8 cellular contexts compared by ENCODE assay signal in the genomic region with DNA sequence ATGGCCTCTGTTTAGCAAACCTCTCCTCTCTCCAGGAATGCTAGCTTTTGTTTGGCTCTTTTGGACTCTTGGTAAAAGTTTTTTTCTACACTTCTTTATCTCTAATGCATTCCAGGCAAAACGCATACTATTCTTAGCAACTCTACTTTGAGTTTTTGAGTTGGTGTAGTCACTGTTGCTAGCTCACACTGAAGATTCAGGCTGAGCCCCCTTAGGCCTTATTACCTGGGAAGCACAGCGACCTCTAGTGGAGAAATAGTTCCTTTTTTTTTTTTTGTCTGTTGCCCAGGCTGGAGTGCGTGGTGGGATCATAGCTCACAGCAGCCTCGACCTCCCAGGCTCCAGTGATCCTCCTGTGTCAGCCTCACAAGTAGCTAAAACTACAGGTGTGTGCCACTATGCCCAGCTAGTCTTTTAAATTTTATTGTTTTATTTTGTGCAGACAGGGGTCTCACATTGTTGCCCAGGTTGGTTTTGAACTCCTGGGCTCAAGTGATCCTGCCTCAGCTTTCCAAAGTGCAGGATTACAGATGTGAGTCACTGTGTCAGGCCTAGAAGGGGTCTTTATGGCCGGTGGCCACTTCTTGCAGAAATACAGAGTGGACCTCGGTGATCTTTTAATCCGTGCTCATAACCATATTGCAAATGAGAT.
DNase-seq lines count a peak whose midpoint lies in the region; ATAC-seq, FAIRE-seq and TF ChIP-seq lines count a peak whose summit lies in the region.

No MANE protein-coding gene starts in this region.

- ATAC-seq in HepG2 (peak; percentile 64), HG02571 (IDR thresholded peaks at IDR 0.05; ENCODE audit: unreplicated experiment) (no peak), GM18498 (IDR thresholded peaks at IDR 0.05; ENCODE audit: unreplicated experiment) (no peak)

- BruUV-seq in HepG2 (replicated peaks; lab: Mats Ljungman, UMichigan), result no TSS peak

- TF ChIP-seq RAD21 in HepG2 (CRISPR knock-in tag; IDR thresholded peaks at IDR 0.05), result no peak

- CTCF ChIA-PET in HEK293 (lab: Yijun Ruan, JAX) (interaction anchor here (0.5 to 4.8 kb wide), 61 partner anchors 8 to 1360 kb away, joined by 3 to 40 read pairs (median 5); no protein-coding TSS in a partner anchor), HepG2 (lab: Yijun Ruan, JAX; ENCODE audit: low intra/inter-chr PET ratio, low total read pairs) (interaction anchor here (4.3 kb wide), 1 partner anchor 98 kb away, joined by 17 read pairs; no protein-coding TSS in a partner anchor)

- H3K36me3 ChIP-seq in HEK293 (ENCODE audit: control insufficient read depth in 2 of 2, insufficient read depth in 1 of 2, low read length in 2 of 2), result no peaks in the 10 kb centered on the region
- H3K36me3 ChIP-seq in breast epithelium, result no peaks in the 10 kb centered on the region
- H3K36me3 ChIP-seq in HepG2 (replicated peaks in 1 of 2; ENCODE audit: control insufficient read depth in 1 of 2, insufficient read depth in 2 of 2, low read length in 2 of 2), result no peaks in the 10 kb centered on the region

- peaks cover 0 to 17% of the 10 kb centered on the region in 2 donors for H3K27me3 ChIP-seq in breast epithelium
- H3K27me3 ChIP-seq in HepG2 (ENCODE audit: control insufficient read depth in 1 of 2, insufficient read depth in 2 of 2, low read length in 2 of 2), result no peaks in the 10 kb centered on the region

- no peak for TF ChIP-seq EP300 in HepG2 (IDR thresholded peaks at IDR 0.05; ENCODE audit: low read depth in 2 of 2, low read length in 2 of 2)
- TF ChIP-seq EP300 in HepG2 (CRISPR knock-in tag; IDR thresholded peaks at IDR 0.05; ENCODE audit: borderline replicate concordance), result no peak

- TF ChIP-seq CTCF in HEK293 (tag by site-specific recombination; IDR thresholded peaks at IDR 0.05) (peak; percentile 48), breast epithelium (IDR thresholded peaks at IDR 0.05) (peak in 2 of 3 donors; percentile 18 to 28), HepG2 (CRISPR knock-in tag; IDR thresholded peaks at IDR 0.05) (peak; percentile 68)

- in situ Hi-C loops in HepG2 (cut with HindIII; ENCODE audit: extremely low pct_ligation_motif_present, low pct_unique_long_range_greater_than_20kb), result loop anchor here (5.0 kb wide), 1 partner anchor 95 kb away; no protein-coding TSS in a partner anchor

- H3K4me1 ChIP-seq in HEK293 (ENCODE audit: control insufficient read depth, insufficient read depth, low read length) (no peaks in the 10 kb centered on the region), breast epithelium (no peaks in the 10 kb centered on the region), HepG2 (ENCODE audit: insufficient read depth, low read length) (peaks cover 28% of the 10 kb centered on the region)

- FAIRE-seq in HepG2 (lab: Jason Lieb, UNC), result peak; percentile 78

- no peak for TF ChIP-seq POLR2A in breast epithelium (IDR thresholded peaks at IDR 0.05)
- no peak for TF ChIP-seq POLR2A in HepG2 (IDR thresholded peaks at IDR 0.05; ENCODE audit: insufficient read depth in 1 of 2, low read depth in 2 of 2, low read length in 2 of 2)

- H3K9ac ChIP-seq in HepG2 (ENCODE audit: insufficient read depth, low read depth, low read length), result no peak overlapping the region

- intact Hi-C loops in breast epithelium (cut with DNase I; ENCODE audit: low total_unique reads) (no loop called here), HepG2 (cut with micrococcal nuclease; ENCODE audit: unreplicated experiment) (loop anchor here (1.0 kb wide), 1 partner anchor 99 kb away; no protein-coding TSS in a partner anchor)

- no peak overlapping the region for H2AFZ ChIP-seq in HepG2 (ENCODE audit: low read length)

- POLR2A ChIA-PET in HEK293 (lab: Yijun Ruan, JAX) (interaction anchor here (1.3 kb wide), 1 partner anchor 64 kb away, joined by 3 read pairs; no protein-coding TSS in a partner anchor), HepG2 (lab: Yijun Ruan, JAX) (no interaction called here)

- no peaks in the 10 kb centered on the region for H3K9me3 ChIP-seq in HEK293 (ENCODE audit: control insufficient read depth, insufficient read depth, low read depth, low read length)
- H3K9me3 ChIP-seq in breast epithelium, result no peaks in the 10 kb centered on the region
- no peaks in the 10 kb centered on the region for H3K9me3 ChIP-seq in HepG2 (ENCODE audit: low read length)

- H4K20me1 ChIP-seq in HepG2 (ENCODE audit: insufficient read depth, low read length), result no peaks in the 10 kb centered on the region

- H3K4me3 ChIP-seq in HEK293 (ENCODE audit: low read depth, low read length), result no peak overlapping the region
- no peak overlapping the region for H3K4me3 ChIP-seq in breast epithelium
- H3K4me3 ChIP-seq in HepG2 (replicated peaks in 1 of 3; ENCODE audit: insufficient read depth in 1 of 3, low read depth in 2 of 3, low read length in 3 of 3), result no peak overlapping the region

- WGBS in HepG2 (ENCODE audit: low lambda C conversion rate), result 25% methylated on average over 7 of the region's 7 CpGs

- no peak overlapping the region for H3K4me2 ChIP-seq in HepG2 (ENCODE audit: low read depth, low read length)

- no peaks in the 10 kb centered on the region for H3K79me2 ChIP-seq in HepG2 (ENCODE audit: insufficient read depth, low read length)

- DNase-seq in ELF-1 (ENCODE audit: low read depth, low spot score) (peak; percentile 88), NCI-H226 (peak; percentile 34), breast epithelium (ENCODE audit: low spot score in 2 of 2) (no peak), HepG2 (ENCODE audit: low spot score) (peak; percentile 42), hypothalamus (lab: John Stamatoyannopoulos, UW) (no peak)

- H3K27ac ChIP-seq in HEK293 (ENCODE audit: extremely low read depth, low read depth, low read length), result no peak overlapping the region
- no peak overlapping the region for H3K27ac ChIP-seq in breast epithelium
- H3K27ac ChIP-seq in HepG2 (ENCODE audit: extremely low read length, insufficient read depth, low read length), result no peak overlapping the region

TF ChIP-seq in HEK293, 187 proteins besides CTCF, POLR2A, EP300 and RAD21:
- TF ChIP-seq ZNF704 (tag by site-specific recombination; IDR thresholded peaks at IDR 0.05) (no peak), ZNF221 (tag by site-specific recombination; IDR thresholded peaks at IDR 0.05; ENCODE audit: borderline replicate concordance) (no peak), ZNF654 (tag by site-specific recombination; IDR thresholded peaks at IDR 0.05; ENCODE audit: low read depth) (peak; percentile 53)
- TF ChIP-seq, protein P1, sequence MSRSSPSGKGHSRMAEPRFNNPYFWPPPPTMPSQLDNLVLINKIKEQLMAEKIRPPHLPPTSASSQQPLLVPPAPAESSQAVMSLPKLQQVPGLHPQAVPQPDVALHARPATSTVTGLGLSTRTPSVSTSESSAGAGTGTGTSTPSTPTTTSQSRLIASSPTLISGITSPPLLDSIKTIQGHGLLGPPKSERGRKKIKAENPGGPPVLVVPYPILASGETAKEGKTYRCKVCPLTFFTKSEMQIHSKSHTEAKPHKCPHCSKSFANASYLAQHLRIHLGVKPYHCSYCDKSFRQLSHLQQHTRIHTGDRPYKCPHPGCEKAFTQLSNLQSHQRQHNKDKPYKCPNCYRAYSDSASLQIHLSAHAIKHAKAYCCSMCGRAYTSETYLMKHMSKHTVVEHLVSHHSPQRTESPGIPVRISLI (tag by site-specific recombination; IDR thresholded peaks at IDR 0.05), result peak; percentile 47; the same call in 1 of the 2 replicates

TF ChIP-seq in HepG2, 621 proteins besides CTCF, POLR2A, EP300 and RAD21:
- TF ChIP-seq ZNF652 (CRISPR knock-in tag; IDR thresholded peaks at IDR 0.05; ENCODE audit: borderline replicate concordance, low read depth) (no peak), ZBTB3 (CRISPR knock-in tag; IDR thresholded peaks at IDR 0.05; ENCODE audit: borderline replicate concordance, low read depth) (no peak), MLXIP (CRISPR knock-in tag; IDR thresholded peaks at IDR 0.05; ENCODE audit: borderline replicate concordance) (no peak), ZBTB8A (CRISPR knock-in tag; IDR thresholded peaks at IDR 0.05; ENCODE audit: borderline replicate concordance, low read depth) (no peak), STAG1 (CRISPR knock-in tag; IDR thresholded peaks at IDR 0.05) (peak; percentile 31), SP2 (CRISPR knock-in tag; IDR thresholded peaks at IDR 0.05) (no peak), NFIB (CRISPR knock-in tag; IDR thresholded peaks at IDR 0.05; ENCODE audit: borderline replicate concordance) (no peak), SMC3 (IDR thresholded peaks at IDR 0.05; ENCODE audit: low read length) (peak; percentile 35; the same call in 1 of the 2 replicates), ZNF747 (CRISPR knock-in tag; IDR thresholded peaks at IDR 0.05; ENCODE audit: borderline replicate concordance) (no peak), EED (CRISPR knock-in tag; IDR thresholded peaks at IDR 0.05) (no peak)
- TF ChIP-seq, protein P1 (CRISPR knock-in tag; IDR thresholded peaks at IDR 0.05; ENCODE audit: borderline replicate concordance), result peak; percentile 76; the same call in 1 of the 2 replicates
TF ChIP-seq in HepG2: peak in this region for 3.

Comparison
In these comparisons a context has a peak if more than half of its experiments do, and no peak if none do; other contexts are left out.
1. DNase-seq: peak in ELF-1 (single experiment), NCI-H226 (single experiment) and HepG2 (single experiment); none in breast epithelium (0 of 2) and hypothalamus (0 of 51).
2. Peak in every context shown above with its lines, with median percentiles within 50 percentile points of each other: CTCF ChIP-seq.